ENCODE assay signal across 21 cellular contexts in genomic region chr4:163816494-163816893, GRCh38.
DNase-seq lines count a peak whose midpoint lies in the region; ATAC-seq and TF ChIP-seq lines count a peak whose summit lies in the region.
"Had no signal": no experiment of that assay in that cellular context is flagged by ENCODE, and none has a peak within 500 bp of the region (broad histone marks: within the 10 kb centered on the region; RNA-seq: fewer than 3 reads in every experiment).

No MANE protein-coding gene starts in this region.

- no peak overlapping the region for H3K27ac Mint-ChIP-seq in naive thymus-derived CD8-positive, alpha-beta T cell
- H3K27ac Mint-ChIP-seq: activated CD4-positive, alpha-beta memory T cell treated with anti-CD3 and anti-CD28 coated beads, Interleukin-2, amount 10 ng/mL, durations not matched to agents 7 days and 5 days; activated naive CD4-positive, alpha-beta T cell treated with anti-CD3 and anti-CD28 coated beads, Interleukin-2, amount 50 U/mL, for 72 hours; stimulated activated naive B cell treated with anti-CD40 and anti-IgM and Interleukin-4, amounts not matched to agents 10 μg/mL and 1 μg/mL and 100 μg/mL, for 72 hours had no signal

- no peaks in the 10 kb centered on the region for H3K36me3 Mint-ChIP-seq in naive thymus-derived CD8-positive, alpha-beta T cell
- H3K36me3 Mint-ChIP-seq: activated naive CD4-positive, alpha-beta T cell treated with anti-CD3 and anti-CD28 coated beads, Interleukin-2, amount 50 U/mL, for 72 hours; stimulated activated naive B cell treated with anti-CD40 and anti-IgM and Interleukin-4, amounts not matched to agents 10 μg/mL and 1 μg/mL and 100 μg/mL, for 72 hours had no signal

- H3K9me3 Mint-ChIP-seq in naive thymus-derived CD8-positive, alpha-beta T cell: peaks cover 0 to 2% (median 0%) of the 10 kb centered on the region in 9 donors
- H3K9me3 Mint-ChIP-seq: activated CD4-positive, alpha-beta memory T cell treated with anti-CD3 and anti-CD28 coated beads, Interleukin-2, amount 10 ng/mL, durations not matched to agents 7 days and 5 days; activated naive CD4-positive, alpha-beta T cell treated with anti-CD3 and anti-CD28 coated beads, Interleukin-2, amount 50 U/mL, for 72 hours; neural crest cell; stimulated activated naive B cell treated with anti-CD40 and anti-IgM and Interleukin-4, amounts not matched to agents 10 μg/mL and 1 μg/mL and 100 μg/mL, for 72 hours had no signal

- H3K27me3 ChIP-seq in foreskin keratinocyte (no peaks in the 10 kb centered on the region), right lobe of liver (no peaks in the 10 kb centered on the region)
- H3K27me3 ChIP-seq: BLaER1, transverse colon had no signal

- H3K4me1 ChIP-seq in foreskin keratinocyte: no peaks in the 10 kb centered on the region
- no peaks in the 10 kb centered on the region for H3K4me1 ChIP-seq in right lobe of liver
- H3K4me1 ChIP-seq: transverse colon had no signal

- no peak overlapping the region for H3K27ac ChIP-seq in foreskin keratinocyte
- no peak overlapping the region for H3K27ac ChIP-seq in right lobe of liver
- H3K27ac ChIP-seq: transverse colon had no signal

- H3K4me3 ChIP-seq in right lobe of liver: no peak overlapping the region
- H3K4me3 ChIP-seq: BLaER1, transverse colon had no signal

- POLR2A ChIA-PET in naive thymus-derived CD8-positive, alpha-beta T cell (lab: Charles Lee): no interaction called here

- TF ChIP-seq POLR2A in right lobe of liver (IDR thresholded peaks at IDR 0.05) (no peak), GM18505 (IDR thresholded peaks at IDR 0.05; ENCODE audit: borderline replicate concordance, extremely low read depth, insufficient read depth, insufficient read length) (no peak)

- H3K4me3 Mint-ChIP-seq in naive thymus-derived CD8-positive, alpha-beta T cell: no peak overlapping the region
- H3K4me3 Mint-ChIP-seq: activated CD4-positive, alpha-beta memory T cell treated with anti-CD3 and anti-CD28 coated beads, Interleukin-2, amount 10 ng/mL, durations not matched to agents 7 days and 5 days; neural crest cell; stimulated activated naive B cell treated with anti-CD40 and anti-IgM and Interleukin-4, amounts not matched to agents 10 μg/mL and 1 μg/mL and 100 μg/mL, for 72 hours had no signal

- TF ChIP-seq CTCF in foreskin keratinocyte (conservative IDR thresholded peaks at IDR 0.05) (peak; percentile 43), right lobe of liver (IDR thresholded peaks at IDR 0.05) (no peak)

- H3K9me3 ChIP-seq in right lobe of liver: peaks cover 0 to 4% (median 0%) of the 10 kb centered on the region in 4 donors
- H3K9me3 ChIP-seq: BLaER1, transverse colon had no signal

- WGBS in right lobe of liver (ENCODE audit: insufficient coverage, low coverage, low lambda C conversion rate, missing lambda C conversion rate): 50% methylated on average over 1 of the region's 1 CpG

- DNase-seq in DMS53 (lab: John Stamatoyannopoulos, UW) (peak; percentile 2), DMS53 treated with DMSO at 0.1 percent for 48 hours (lab: John Stamatoyannopoulos, UW; ENCODE audit: unreplicated experiment) (no peak), NCI-H460 (ENCODE audit: extremely low read depth, low read depth) (peak; percentile 11), foreskin keratinocyte (no peak), right lobe of liver (no peak)
- no peak for DNase-seq in naive thymus-derived CD8-positive, alpha-beta T cell
- DNase-seq: 8988T; activated CD4-positive, alpha-beta memory T cell treated with anti-CD3 and anti-CD28 coated beads, Interleukin-2, amount 10 ng/mL, durations not matched to agents 7 days and 5 days; activated T-cell treated with anti-CD3 and anti-CD28 coated beads, Interleukin-2, amount 50 U/mL, for 48 hours; DMS153; left colon; midbrain; NCI-H187; NCI-H526; stimulated activated naive B cell treated with anti-CD40 and anti-IgM and Interleukin-4, amounts not matched to agents 10 μg/mL and 1 μg/mL and 100 μg/mL, for 72 hours; transverse colon had no signal

- intact Hi-C loops in right lobe of liver (cut with DNase I): no loop called here

- peaks cover 0 to 4% (median 0%) of the 10 kb centered on the region in 4 donors for H3K4me1 Mint-ChIP-seq in naive thymus-derived CD8-positive, alpha-beta T cell
- H3K4me1 Mint-ChIP-seq: activated CD4-positive, alpha-beta memory T cell treated with anti-CD3 and anti-CD28 coated beads, Interleukin-2, amount 10 ng/mL, durations not matched to agents 7 days and 5 days; neural crest cell had no signal

- peaks cover 0 to 3% (median 0%) of the 10 kb centered on the region in 5 donors for H3K27me3 Mint-ChIP-seq in naive thymus-derived CD8-positive, alpha-beta T cell
- H3K27me3 Mint-ChIP-seq: activated CD4-positive, alpha-beta memory T cell treated with anti-CD3 and anti-CD28 coated beads, Interleukin-2, amount 10 ng/mL, durations not matched to agents 7 days and 5 days; stimulated activated naive B cell treated with anti-CD40 and anti-IgM and Interleukin-4, amounts not matched to agents 10 μg/mL and 1 μg/mL and 100 μg/mL, for 72 hours had no signal

- H3K36me3 ChIP-seq in right lobe of liver: no peaks in the 10 kb centered on the region
- H3K36me3 ChIP-seq: BLaER1, transverse colon had no signal

- ATAC-seq in GM21367 (IDR thresholded peaks at IDR 0.05; ENCODE audit: unreplicated experiment) (peak; percentile 32), foreskin keratinocyte (peak; percentile 33), right lobe of liver (no peak), GM18505 (IDR thresholded peaks at IDR 0.05; ENCODE audit: unreplicated experiment) (no peak)
- no peak for ATAC-seq in naive thymus-derived CD8-positive, alpha-beta T cell
- ATAC-seq: activated naive CD4-positive, alpha-beta T cell treated with anti-CD3 and anti-CD28 coated beads, Interleukin-2, amount 50 U/mL, for 72 hours; left colon had no signal

Comparison
In these comparisons a context has a peak if more than half of its experiments do, and no peak if none do; other contexts are left out.
1. DNase-seq: peak in DMS53 (single experiment) and NCI-H460 (single experiment); none in DMS53 treated with DMSO at 0.1 percent for 48 hours (single experiment), foreskin keratinocyte (0 of 2), naive thymus-derived CD8-positive, alpha-beta T cell (0 of 10) and right lobe of liver (0 of 3).
2. ATAC-seq: peak in GM21367 (single experiment) and foreskin keratinocyte (single experiment); none in naive thymus-derived CD8-positive, alpha-beta T cell (0 of 2), right lobe of liver (0 of 4) and GM18505 (single experiment).